18 cellular contexts compared by ENCODE assay signal in genomic region chr12:106064622-106065021, GRCh38.
DNase-seq lines count a peak whose midpoint lies in the region; ATAC-seq, FAIRE-seq and TF ChIP-seq lines count a peak whose summit lies in the region.
"Had no signal": no experiment of that assay in that cellular context is flagged by ENCODE, and none has a peak within 500 bp of the region (broad histone marks: within the 10 kb centered on the region; RNA-seq: fewer than 3 reads in every experiment).

No MANE protein-coding gene starts in this region.

- no peak overlapping the region for H3K4me3 ChIP-seq in heart left ventricle

- intact Hi-C loops in heart left ventricle (cut with DNase I), result no loop called here
- intact Hi-C loops in Right ventricle myocardium inferior (cut with DNase I), result no loop called here

- H3K27ac Mint-ChIP-seq in nephron, result peak overlapping the region in 2 of 3 experiments; percentile 33 to 57
- H3K27ac Mint-ChIP-seq: CD4-positive, alpha-beta T cell had no signal

- WGBS in heart left ventricle, 4 donors, result 52 to 69% (median 63%) methylated on average over 5 of the region's 5 CpGs

- TF ChIP-seq CTCF in heart left ventricle (IDR thresholded peaks at IDR 0.05) (no peak), nephron (IDR thresholded peaks at IDR 0.05; ENCODE audit: unreplicated experiment in 3 of 3) (no peak)

- H3K9me3 Mint-ChIP-seq in nephron, result no peaks in the 10 kb centered on the region
- H3K9me3 Mint-ChIP-seq: CD4-positive, alpha-beta T cell had no signal

- TF ChIP-seq POLR2A in heart left ventricle (IDR thresholded peaks at IDR 0.05), result no peak
- TF ChIP-seq POLR2A in GM12891 (IDR thresholded peaks at IDR 0.05; ENCODE audit: low read depth, low read length), result no peak

- H3K36me3 Mint-ChIP-seq in nephron (ENCODE audit: low read depth), result peaks cover 52% of the 10 kb centered on the region

- FAIRE-seq in GM12891 (lab: Jason Lieb, UNC), result no peak

- DNase-seq in heart left ventricle (no peak), Right ventricle myocardium inferior (ENCODE audit: missing footprints) (no peak), dermis blood vessel endothelial cell (peak; percentile 83), retina (peak; percentile 43), GM12891 (ENCODE audit: insufficient read length, low spot score) (no peak), H4 (ENCODE audit: low spot score) (no peak)
- DNase-seq: BE2C; Calu3; CD4-positive, alpha-beta T cell; DMS53; KG1; NCI-H1417 treated with DMSO at 0.1 percent for 48 hours; NCI-H2081; NCI-H510A treated with DMSO at 0.1 percent for 48 hours had no signal

- H3K27me3 Mint-ChIP-seq in nephron (ENCODE audit: low read depth), result no peaks in the 10 kb centered on the region

- H3K4me1 ChIP-seq in heart left ventricle, result peaks cover 0 to 48% (median 20%) of the 10 kb centered on the region in 12 donors
- H3K4me1 ChIP-seq: BE2C had no signal

- peak overlapping the region in 9 of 12 donors; percentile 21 to 69 (median 58) for H3K27ac ChIP-seq in heart left ventricle
- H3K27ac ChIP-seq: 22Rv1 had no signal

- peaks cover 13% of the 10 kb centered on the region for H3K4me1 Mint-ChIP-seq in nephron

- no peaks in the 10 kb centered on the region for H3K27me3 ChIP-seq in heart left ventricle
- H3K27me3 ChIP-seq: BE2C had no signal

- no peak overlapping the region for H3K4me3 Mint-ChIP-seq in nephron
- H3K4me3 Mint-ChIP-seq: CD4-positive, alpha-beta T cell had no signal

- peak in 3 of 4 donors; percentile 20 to 66 (median 35) for ATAC-seq in heart left ventricle
- no peak for ATAC-seq in Right ventricle myocardium inferior
- no peak for ATAC-seq in GM18907 (IDR thresholded peaks at IDR 0.05; ENCODE audit: unreplicated experiment)
- ATAC-seq: Panc1 had no signal

- H3K36me3 ChIP-seq in heart left ventricle, result peaks cover 0 to 61% (median 41%) of the 10 kb centered on the region in 9 donors
- H3K36me3 ChIP-seq: BE2C had no signal

- no peaks in the 10 kb centered on the region for H3K9me3 ChIP-seq in heart left ventricle
- H3K9me3 ChIP-seq: BE2C had no signal

TF ChIP-seq in GM12891, 5 proteins besides CTCF, POLR2A, EP300 and RAD21:
- TF ChIP-seq POU2F2 (IDR thresholded peaks at IDR 0.05; ENCODE audit: low read depth, low read length), result no peak
- no peak for TF ChIP-seq PAX5 (IDR thresholded peaks at IDR 0.05; ENCODE audit: insufficient read depth, low read length, severe bottlenecking)
- TF ChIP-seq SPI1 (IDR thresholded peaks at IDR 0.05; ENCODE audit: low read depth, low read length), result no peak
- no peak for TF ChIP-seq TAF1 (IDR thresholded peaks at IDR 0.05; ENCODE audit: low read depth, low read length)
- no peak for TF ChIP-seq POLR2AphosphoS5 (IDR thresholded peaks at IDR 0.05; ENCODE audit: low read depth, low read length)

Comparison
In these comparisons a context has a peak if more than half of its experiments do, and no peak if none do; other contexts are left out.
1. ATAC-seq: peak in heart left ventricle (3 of 4); none in Right ventricle myocardium inferior (single experiment) and GM18907 (single experiment).
2. DNase-seq: peak in dermis blood vessel endothelial cell (single experiment) and retina (single experiment); none in heart left ventricle (0 of 5), Right ventricle myocardium inferior (single experiment), GM12891 (single experiment) and H4 (single experiment).